In genomic region chr17:65559802-65560627, GRCh38 we compare ENCODE assay signal across 8 cellular contexts. TPM values are rescaled to one million over a fixed set of nuclear protein-coding genes. Genes with fewer than 3 reads are reported as not detected.
A peak's percentile ranks its signal among the peaks of the same experiment; 100 is the strongest.
DNase-seq lines count a peak whose midpoint lies in the region; ATAC-seq, FAIRE-seq and TF ChIP-seq lines count a peak whose summit lies in the region.

No MANE protein-coding gene starts in this region.

- no peak for ATAC-seq in natural killer cell

- no peaks in the 10 kb centered on the region for H3K79me2 ChIP-seq in endothelial cell of umbilical vein (ENCODE audit: control insufficient read depth, insufficient read depth, low read length)

- peaks cover 14 to 16% of the 10 kb centered on the region in 2 donors for H3K4me1 Mint-ChIP-seq in natural killer cell

- dilution Hi-C loops in endothelial cell of umbilical vein (cut with MboI; ENCODE audit: extremely low pct_ligation_motif_present, low sequenced_read_pairs), result no loop called here

- FAIRE-seq in endothelial cell of umbilical vein (lab: Jason Lieb, UNC), result no peak

- no peaks in the 10 kb centered on the region for H3K9me3 Mint-ChIP-seq in natural killer cell

- H3K36me3 Mint-ChIP-seq in natural killer cell, result no peaks in the 10 kb centered on the region

- peaks cover 4 to 5% of the 10 kb centered on the region in 2 experiments for H3K27me3 ChIP-seq in endothelial cell of umbilical vein (ENCODE audit: control insufficient read depth in 2 of 2, insufficient read depth in 2 of 2, low read length in 2 of 2)

- no peaks in the 10 kb centered on the region for H3K9me1 ChIP-seq in endothelial cell of umbilical vein (replicated peaks; ENCODE audit: control insufficient read depth, extremely low read depth, insufficient read depth, low read length)

- no peak overlapping the region for H3K9ac ChIP-seq in endothelial cell of umbilical vein (replicated peaks; ENCODE audit: extremely low read depth, insufficient read depth, low read length)

- peaks cover 9 to 12% of the 10 kb centered on the region in 2 donors for H3K27me3 Mint-ChIP-seq in natural killer cell (ENCODE audit: low read depth in 2 of 2)

- no peaks in the 10 kb centered on the region for H3K36me3 ChIP-seq in endothelial cell of umbilical vein (ENCODE audit: control insufficient read depth in 2 of 2, extremely low read depth in 1 of 2, insufficient read depth in 2 of 2, low read length in 2 of 2)

- H3K27ac Mint-ChIP-seq in natural killer cell, result no peak overlapping the region

- H3K27ac ChIP-seq in endothelial cell of umbilical vein (ENCODE audit: insufficient read depth, low read depth, low read length), result no peak overlapping the region

- POLR2A ChIA-PET in endothelial cell of umbilical vein (lab: Charles Lee), result no interaction called here

- intact Hi-C loops in endothelial cell of umbilical vein (cut with micrococcal nuclease), result loop anchor here (2.0 to 5.0 kb wide), 4 partner anchors 42 to 605 kb away; no protein-coding TSS in a partner anchor
- intact Hi-C loops in natural killer cell (cut with micrococcal nuclease), result no loop called here

- peaks cover 12% of the 10 kb centered on the region for H3K4me1 ChIP-seq in endothelial cell of umbilical vein (ENCODE audit: control insufficient read depth, extremely low read depth, insufficient read depth, low read length)

- H3K9me3 ChIP-seq in endothelial cell of umbilical vein (replicated peaks; ENCODE audit: control insufficient read depth, insufficient read depth, low read length), result no peaks in the 10 kb centered on the region

- TF ChIP-seq CTCF in endothelial cell of umbilical vein (IDR thresholded peaks at IDR 0.05; ENCODE audit: extremely low read depth in 1 of 2, insufficient read depth in 1 of 2, low read depth in 1 of 2, low read length in 2 of 2) (no peak), natural killer cell (IDR thresholded peaks at IDR 0.05) (no peak)

- H3K4me2 ChIP-seq in endothelial cell of umbilical vein (ENCODE audit: insufficient read depth, low read length), result peak overlapping the region; percentile 52

- H3K4me3 ChIP-seq in endothelial cell of umbilical vein (replicated peaks in 1 of 3; ENCODE audit: insufficient read depth in 1 of 3, low read depth in 1 of 3, low read length in 3 of 3), result peak overlapping the region; percentile 57 to 83 (median 71)

- peak; percentile 59 for DNase-seq in activated T-cell treated with anti-CD3 and anti-CD28 coated beads, Interleukin-2, amount 50 U/mL, for 1 hour
- DNase-seq in activated T-cell treated with anti-CD3 and anti-CD28 coated beads for 4 hours, result no peak
- DNase-seq in activated CD4-positive, alpha-beta T cell treated with anti-CD3 and anti-CD28 coated beads for 1 hour, result peak; percentile 12
- DNase-seq in endothelial cell of umbilical vein (ENCODE audit: low read depth, low spot score), result peak; percentile 36
- DNase-seq in natural killer cell, result peak; percentile 17
- no peak for DNase-seq in COLO829 (ENCODE audit: low spot score)
- no peak for DNase-seq in NCI-H2196 (lab: John Stamatoyannopoulos, UW; ENCODE audit: unreplicated experiment)
- no peak for DNase-seq in SKM-1 treated with dmso at 0.1 percent for 144 hours (lab: John Stamatoyannopoulos, UW; ENCODE audit: unreplicated experiment)

- peak overlapping the region; percentile 76 for H3K4me3 Mint-ChIP-seq in natural killer cell

- no peaks in the 10 kb centered on the region for H4K20me1 ChIP-seq in endothelial cell of umbilical vein (replicated peaks; ENCODE audit: control insufficient read depth, extremely low read depth, insufficient read depth, low read length)

- H2AFZ ChIP-seq in endothelial cell of umbilical vein (ENCODE audit: low read depth, low read length), result peak overlapping the region; percentile 67

- CTCF ChIA-PET in endothelial cell of umbilical vein (lab: Charles Lee), result interaction anchor here (0.9 to 6.2 kb wide), 8 partner anchors 10 to 606 kb away, joined by 3 to 67 read pairs (median 6); no protein-coding TSS in a partner anchor

- BruUV-seq in endothelial cell of umbilical vein (replicated peaks; lab: Mats Ljungman, UMichigan), result no TSS peak

- TF ChIP-seq POLR2A in endothelial cell of umbilical vein (IDR thresholded peaks at IDR 0.05; ENCODE audit: low read depth, low read length), result no peak

TF ChIP-seq in endothelial cell of umbilical vein, 7 proteins besides CTCF, POLR2A, EP300 and RAD21:
- TF ChIP-seq EZH2 (IDR thresholded peaks at IDR 0.05; ENCODE audit: borderline replicate concordance, low read depth, low read length, severe bottlenecking), result peak; percentile 66
- TF ChIP-seq FOS (IDR thresholded peaks at IDR 0.05; ENCODE audit: borderline replicate concordance, insufficient read depth, low read length), result no peak

RNA-seq across cellular contexts. Expression of gene AXIN2, which starts 1.4 kb away (rescaled TPM):
- 3.0 and 3.1 TPM in 2 replicates for total RNA-seq in endothelial cell of umbilical vein
- polyA plus RNA-seq in endothelial cell of umbilical vein, result 1.3 and 1.6 TPM in 2 replicates
- polyA plus RNA-seq in endothelial cell of umbilical vein (2011; cell fraction: cytosol; rRNA removed), result 0.71 and 0.99 TPM in 2 replicates
- 3.0 and 3.7 TPM in 2 replicates for polyA plus RNA-seq in endothelial cell of umbilical vein (2011; cell fraction: nucleus; rRNA removed)
- 0.78 and 1.0 TPM in 2 replicates for polyA plus RNA-seq in endothelial cell of umbilical vein (2012)
- 2.0 and 2.5 TPM in 2 replicates for polyA minus RNA-seq in endothelial cell of umbilical vein
- polyA minus RNA-seq in endothelial cell of umbilical vein (2011; cell fraction: cytosol; rRNA and poly(A)+ RNA removed), result not detected
- polyA minus RNA-seq in endothelial cell of umbilical vein (2011; cell fraction: nucleus; rRNA and poly(A)+ RNA removed), result 2.3 and 3.5 TPM in 2 replicates
- total RNA-seq in natural killer cell, result 1 to 10 TPM; 1.3 to 4.1 (median 1.7) TPM

Comparison
In these comparisons a context has a peak if more than half of its experiments do, and no peak if none do; other contexts are left out.
1. DNase-seq: peak in activated T-cell treated with anti-CD3 and anti-CD28 coated beads, Interleukin-2, amount 50 U/mL, for 1 hour (single experiment), activated CD4-positive, alpha-beta T cell treated with anti-CD3 and anti-CD28 coated beads for 1 hour (single experiment), endothelial cell of umbilical vein (single experiment) and natural killer cell (single experiment); none in activated T-cell treated with anti-CD3 and anti-CD28 coated beads for 4 hours (single experiment), COLO829 (single experiment), NCI-H2196 (single experiment) and SKM-1 treated with dmso at 0.1 percent for 144 hours (single experiment).